22 cellular contexts compared by ENCODE assay signal in genomic region chr19:4841366-4841704, GRCh38. TPM values are rescaled to one million over a fixed set of nuclear protein-coding genes. Genes with fewer than 3 reads are reported as not detected.
A peak's percentile ranks its signal among the peaks of the same experiment; 100 is the strongest.
DNase-seq lines count a peak whose midpoint lies in the region; ATAC-seq, FAIRE-seq and TF ChIP-seq lines count a peak whose summit lies in the region.
"Had no signal": no experiment of that assay in that cellular context is flagged by ENCODE, and none has a peak within 500 bp of the region (broad histone marks: within the 10 kb centered on the region; RNA-seq: fewer than 3 reads in every experiment).

No MANE protein-coding gene starts in this region.

- no peaks in the 10 kb centered on the region for H3K79me1 ChIP-seq in trophoblast cell (ENCODE audit: low read length)

- H3K27me3 ChIP-seq in OCI-LY3 (ENCODE audit: low read depth, low read length) (no peaks in the 10 kb centered on the region), K562 (ENCODE audit: control insufficient read depth in 2 of 2, insufficient read depth in 2 of 2, low read length in 2 of 2) (no peaks in the 10 kb centered on the region), trophoblast cell (ENCODE audit: insufficient read depth, low read length) (no peaks in the 10 kb centered on the region)
- H3K27me3 ChIP-seq: ascending aorta had no signal

- H3K27me3 Mint-ChIP-seq in stimulated activated memory B cell treated with anti-CD40 and anti-IgM and Interleukin-4, amounts not matched to agents 10 μg/mL and 1 μg/mL and 100 μg/mL, for 72 hours = no peaks in the 10 kb centered on the region
- H3K27me3 Mint-ChIP-seq: progenitor cell of endocrine pancreas had no signal

- H3K4me3 Mint-ChIP-seq in stimulated activated memory B cell treated with anti-CD40 and anti-IgM and Interleukin-4, amounts not matched to agents 10 μg/mL and 1 μg/mL and 100 μg/mL, for 72 hours = peak overlapping the region; percentile 40
- H3K4me3 Mint-ChIP-seq: natural killer cell had no signal

- H4K8ac ChIP-seq in trophoblast cell (ENCODE audit: low read depth, low read length) = no peak overlapping the region

- H3K4me1 ChIP-seq in OCI-LY3 (ENCODE audit: low read length) (peaks cover 44% of the 10 kb centered on the region), K562 (replicated peaks in 1 of 2; ENCODE audit: control insufficient read depth in 2 of 2, insufficient read depth in 2 of 2, low read length in 2 of 2) (peaks cover 5 to 11% of the 10 kb centered on the region in 2 experiments; a peak in 4 of 5 replicates), trophoblast cell (ENCODE audit: control insufficient read depth in 1 of 2, insufficient read depth in 2 of 2, low read length in 2 of 2) (no peaks in the 10 kb centered on the region)
- H3K4me1 ChIP-seq: ascending aorta had no signal

- H2BK120ac ChIP-seq in trophoblast cell (ENCODE audit: insufficient read depth, low read length, poor library complexity) = no peak overlapping the region

- no peak for DNase-seq in activated naive CD4-positive, alpha-beta T cell treated with anti-CD3 and anti-CD28 coated beads, Interleukin-2, amount 50 U/mL, for 72 hours (ENCODE audit: low spot score in 2 of 2)
- DNase-seq in activated naive CD4-positive, alpha-beta T cell (lab: John Stamatoyannopoulos, UW) = no peak
- DNase-seq in K562 (ENCODE audit: extremely low read depth in 1 of 4, low spot score in 3 of 4) = no peak
- no peak for DNase-seq in HPDE6-E6E7 (ENCODE audit: extremely low spot score)
- no peak for DNase-seq in anterior cingulate cortex (lab: John Stamatoyannopoulos, UW)
- no peak for DNase-seq in trophoblast cell
- DNase-seq: activated CD4-positive, alpha-beta T cell treated with anti-CD3 and anti-CD28 coated beads for 4 hours; GDM1; hypothalamus; Karpas-422; natural killer cell; NCI-H524; Right ventricle myocardium superior; stimulated activated CD4-positive, alpha-beta T cell treated with anti-CD3 and anti-CD28 coated beads, Interleukin-4, amount 100 ng/mL, for 1 hour; substantia nigra; T-helper 9 cell had no signal

- H3K27ac ChIP-seq in OCI-LY3 (ENCODE audit: low read length) = peak overlapping the region; percentile 54
- peak overlapping the region; percentile 81 for H3K27ac ChIP-seq in K562 (ENCODE audit: extremely low read depth, low read depth, low read length)
- H3K27ac ChIP-seq in trophoblast cell (ENCODE audit: low read depth, low read length) = no peak overlapping the region
- H3K27ac ChIP-seq: ascending aorta had no signal

- ATAC-seq in activated naive CD4-positive, alpha-beta T cell treated with anti-CD3 and anti-CD28 coated beads, Interleukin-2, amount 50 U/mL, for 72 hours = no peak
- ATAC-seq in K562 = no peak
- no peak for ATAC-seq in stimulated activated memory B cell treated with anti-CD40 and anti-IgM and Interleukin-4, amounts not matched to agents 10 μg/mL and 1 μg/mL and 100 μg/mL, for 72 hours

- H4K91ac ChIP-seq in trophoblast cell (ENCODE audit: low read depth, low read length) = no peak overlapping the region

- no peak overlapping the region for H2AFZ ChIP-seq in OCI-LY3 (ENCODE audit: low read depth, low read length)
- peak overlapping the region; percentile 85 for H2AFZ ChIP-seq in K562 (ENCODE audit: low read depth, low read length)
- no peak overlapping the region for H2AFZ ChIP-seq in trophoblast cell (ENCODE audit: insufficient read depth, low read length, poor library complexity)

- TF ChIP-seq RAD21 in K562 (CRISPR knock-in tag; conservative IDR thresholded peaks at IDR 0.05 in 1 of 2, IDR thresholded peaks at IDR 0.05 in 1 of 2) = no peak

- peak overlapping the region; percentile 7 to 74 for H3K27ac Mint-ChIP-seq in activated naive CD4-positive, alpha-beta T cell treated with anti-CD3 and anti-CD28 coated beads, Interleukin-2, amount 50 U/mL, for 72 hours
- H3K27ac Mint-ChIP-seq in stimulated activated memory B cell treated with anti-CD40 and anti-IgM and Interleukin-4, amounts not matched to agents 10 μg/mL and 1 μg/mL and 100 μg/mL, for 72 hours = peak overlapping the region; percentile 64
- H3K27ac Mint-ChIP-seq: natural killer cell, progenitor cell of endocrine pancreas had no signal

- no peak overlapping the region for H3K18ac ChIP-seq in trophoblast cell (ENCODE audit: low read length)

- H3K4me3 ChIP-seq in OCI-LY3 (ENCODE audit: low read length) (peak overlapping the region; percentile 35), K562 (no peak overlapping the region), trophoblast cell (ENCODE audit: low read depth, low read length) (no peak overlapping the region)
- H3K4me3 ChIP-seq: ascending aorta, skin epidermis had no signal

- no peak for TF ChIP-seq EP300 in K562 (IDR thresholded peaks at IDR 0.05; ENCODE audit: low read length)

- FAIRE-seq in K562 (lab: Jason Lieb, UNC) = no peak
- FAIRE-seq: keratinocyte had no signal

- H3K4ac ChIP-seq in trophoblast cell (ENCODE audit: low read depth, low read length) = no peak overlapping the region

- H3K79me2 ChIP-seq in OCI-LY3 (ENCODE audit: low read length) (no peaks in the 10 kb centered on the region), K562 (ENCODE audit: control insufficient read depth, insufficient read depth, low read length) (no peaks in the 10 kb centered on the region; the same call in 2 of the 3 replicates), trophoblast cell (ENCODE audit: control insufficient read depth, insufficient read depth, low read length, poor library complexity) (no peaks in the 10 kb centered on the region)

- H3K9me1 ChIP-seq in K562 (ENCODE audit: control insufficient read depth, insufficient read depth, low read length) = peaks cover 5% of the 10 kb centered on the region

- H3K23ac ChIP-seq in trophoblast cell (ENCODE audit: low read length) = no peak overlapping the region

- no peak for TF ChIP-seq POLR2A in K562 (conservative IDR thresholded peaks at IDR 0.05)

- H3K4me1 Mint-ChIP-seq in stimulated activated memory B cell treated with anti-CD40 and anti-IgM and Interleukin-4, amounts not matched to agents 10 μg/mL and 1 μg/mL and 100 μg/mL, for 72 hours = peaks cover 18% of the 10 kb centered on the region

- H3K4me2 ChIP-seq in OCI-LY3 (ENCODE audit: low read length) (peak overlapping the region; percentile 64), K562 (ENCODE audit: insufficient read depth, low read length) (peak overlapping the region; percentile 64), trophoblast cell (ENCODE audit: low read length) (no peak overlapping the region)

- H2BK12ac ChIP-seq in trophoblast cell (ENCODE audit: low read length) = no peak overlapping the region

- H3K9me3 ChIP-seq in OCI-LY3 (ENCODE audit: insufficient read depth, low read length) (no peaks in the 10 kb centered on the region), K562 (replicated peaks; ENCODE audit: control insufficient read depth, insufficient read depth, low read depth, low read length) (no peaks in the 10 kb centered on the region), trophoblast cell (ENCODE audit: insufficient read depth, low read depth, low read length) (no peaks in the 10 kb centered on the region)
- H3K9me3 ChIP-seq: ascending aorta had no signal

- no peak overlapping the region for H4K12ac ChIP-seq in trophoblast cell (ENCODE audit: low read depth, low read length)

- no peaks in the 10 kb centered on the region for H3K9me3 Mint-ChIP-seq in activated naive CD4-positive, alpha-beta T cell treated with anti-CD3 and anti-CD28 coated beads, Interleukin-2, amount 50 U/mL, for 72 hours
- H3K9me3 Mint-ChIP-seq in stimulated activated memory B cell treated with anti-CD40 and anti-IgM and Interleukin-4, amounts not matched to agents 10 μg/mL and 1 μg/mL and 100 μg/mL, for 72 hours = no peaks in the 10 kb centered on the region
- H3K9me3 Mint-ChIP-seq: natural killer cell had no signal

- H2AK5ac ChIP-seq in trophoblast cell (ENCODE audit: low read length) = no peak overlapping the region

- WGBS in K562 (ENCODE audit: insufficient coverage, low coverage, missing lambda C conversion rate) = 62% methylated on average over 3 of the region's 7 CpGs
- WGBS in trophoblast cell (ENCODE audit: extremely low coverage, insufficient coverage, insufficient read length) = no CpG with 5 or more reads among the region's 7 CpGs

- no TSS peak for BruUV-seq in K562 (replicated peaks; lab: Mats Ljungman, UMichigan)

- intact Hi-C loops in K562 (cut with micrococcal nuclease) = no loop called here

- H3K9ac ChIP-seq in OCI-LY3 (ENCODE audit: low read length) (peak overlapping the region; percentile 26; the same call in 1 of the 2 replicates), K562 (ENCODE audit: insufficient read depth in 1 of 2, low read depth in 2 of 2, low read length in 2 of 2) (peak overlapping the region; percentile 53 to 80), trophoblast cell (ENCODE audit: low read length) (no peak overlapping the region)

- H3K36me3 ChIP-seq in OCI-LY3 (replicated peaks; ENCODE audit: low read depth, low read length) (peaks cover 39% of the 10 kb centered on the region), K562 (ENCODE audit: control insufficient read depth, insufficient read depth, low read length) (peaks cover 55% of the 10 kb centered on the region), trophoblast cell (ENCODE audit: control insufficient read depth in 1 of 2, insufficient read depth in 2 of 2, low read length in 2 of 2) (peaks cover 40 to 52% of the 10 kb centered on the region in 2 experiments)

- in situ Hi-C loops in K562 (cut with MboI) = no loop called here

- H3K36me3 Mint-ChIP-seq in activated naive CD4-positive, alpha-beta T cell treated with anti-CD3 and anti-CD28 coated beads, Interleukin-2, amount 50 U/mL, for 72 hours = peaks cover 0 to 6% of the 10 kb centered on the region in 2 donors
- peaks cover 52% of the 10 kb centered on the region for H3K36me3 Mint-ChIP-seq in stimulated activated memory B cell treated with anti-CD40 and anti-IgM and Interleukin-4, amounts not matched to agents 10 μg/mL and 1 μg/mL and 100 μg/mL, for 72 hours
- H3K36me3 Mint-ChIP-seq: natural killer cell had no signal

- CTCF ChIA-PET in K562 (lab: Yijun Ruan, JAX; ENCODE audit: low intra/inter-chr PET ratio) = no interaction called here

- H3K14ac ChIP-seq in trophoblast cell (ENCODE audit: low read length) = no peak overlapping the region

- H4K20me1 ChIP-seq in OCI-LY3 (ENCODE audit: insufficient read depth, low read length) (no peaks in the 10 kb centered on the region), K562 (replicated peaks; ENCODE audit: control insufficient read depth, insufficient read depth, low read length) (no peaks in the 10 kb centered on the region)

- TF ChIP-seq CTCF in OCI-LY3 (IDR thresholded peaks at IDR 0.05; ENCODE audit: low read depth, low read length) (no peak), K562 (IDR thresholded peaks at IDR 0.05 in 2 of 3, conservative IDR thresholded peaks at IDR 0.05 in 1 of 3; ENCODE audit: insufficient read depth in 2 of 3, low read depth in 1 of 3, low read length in 3 of 3) (no peak)

- POLR2A ChIA-PET in K562 (lab: Yijun Ruan, JAX) = no interaction called here

- no peak overlapping the region for H2BK5ac ChIP-seq in trophoblast cell (ENCODE audit: low read depth, low read length, poor library complexity)

RNA-seq across cellular contexts. Expression of gene TICAM1, which starts 9.8 kb away (rescaled TPM):
- 10 to 100 TPM; 18.8 to 27.5 TPM for total RNA-seq in activated naive CD4-positive, alpha-beta T cell treated with anti-CD3 and anti-CD28 coated beads, Interleukin-2, amount 50 U/mL, for 72 hours
- total RNA-seq in K562 (2011; cell fraction: chromatin; rRNA removed; ENCODE audit: low replicate concordance) = 3.7 and 10.7 TPM in 2 replicates
- total RNA-seq in K562 (2011; cell fraction: nucleolus; rRNA removed) = 4.2 and 4.7 TPM in 2 replicates
- total RNA-seq in K562 (2011; cell fraction: nucleoplasm; rRNA removed) = 2.7 and 3.1 TPM in 2 replicates
- total RNA-seq in K562 (2014; rRNA removed) (1.5 and 2.7 TPM in 2 replicates), K562 (2014; rRNA removed; fragmentation: Illumina TruSeq; extraction: Trizol) (0.77 and 0.98 TPM in 2 replicates), K562 (2015; rRNA removed; fragmentation: Illumina TruSeq; extraction: Trizol) (2.1 and 2.8 TPM in 2 replicates), K562 (2021) (11.5 and 11.6 TPM in 2 replicates)
- polyA plus RNA-seq in K562 (2011; rRNA removed) (0.47 and 1.2 TPM in 2 replicates), K562 (2014; fragmentation: Illumina TruSeq; extraction: Trizol) (3.1 and 7.1 TPM in 2 replicates), K562 (2014; fragmentation: Nextera tagmentation; extraction: Ambion mirVana) (under 1 TPM; 0.07 to 0.11 TPM), K562 (2014; rRNA removed) (4.7 and 5.7 TPM in 2 replicates)
- polyA plus RNA-seq in K562 (2011; cell fraction: cytosol; rRNA removed) = 1.2 and 1.9 TPM in 2 replicates
- polyA plus RNA-seq in K562 (2011; cell fraction: nucleus; rRNA removed) = 1.5 and 3.1 TPM in 2 replicates
- 6.6 and 8.4 TPM in 2 replicates for polyA plus RNA-seq in K562 (2012)
- polyA minus RNA-seq in K562 (2011; rRNA and poly(A)+ RNA removed) = 0.45 and 0.60 TPM in 2 replicates
- 4.6 and 6.3 TPM in 2 replicates for polyA minus RNA-seq in K562 (2011; cell fraction: cytosol; rRNA and poly(A)+ RNA removed)
- polyA minus RNA-seq in K562 (2011; cell fraction: nucleus; rRNA and poly(A)+ RNA removed) = 1.2 and 1.5 TPM in 2 replicates
- 7.5 and 7.6 TPM in 2 replicates for polyA plus RNA-seq in trophoblast cell (2013)

RNA-seq across cellular contexts. Expression of gene PLIN3, which starts 26.1 kb away (rescaled TPM):
- 10 to 100 TPM; 47.5 TPM for total RNA-seq in activated naive CD4-positive, alpha-beta T cell treated with anti-CD3 and anti-CD28 coated beads, Interleukin-2, amount 50 U/mL, for 72 hours
- 24.0 and 76.2 TPM in 2 replicates for total RNA-seq in K562 (2011; cell fraction: chromatin; rRNA removed; ENCODE audit: low replicate concordance)
- total RNA-seq in K562 (2011; cell fraction: nucleolus; rRNA removed) = 70.4 and 72.2 TPM in 2 replicates
- total RNA-seq in K562 (2011; cell fraction: nucleoplasm; rRNA removed) = 46.2 and 49.7 TPM in 2 replicates
- 68.9 and 91.1 TPM in 2 replicates for total RNA-seq in K562 (2014; rRNA removed)
- 21.5 and 22.0 TPM in 2 replicates for total RNA-seq in K562 (2014; rRNA removed; fragmentation: Illumina TruSeq; extraction: Trizol)
- total RNA-seq in K562 (2015; rRNA removed; fragmentation: Illumina TruSeq; extraction: Trizol) = 46.6 and 46.7 TPM in 2 replicates
- total RNA-seq in K562 (2021) = 75.1 and 75.6 TPM in 2 replicates
- 43.1 and 53.5 TPM in 2 replicates for polyA plus RNA-seq in K562 (2011; rRNA removed)
- 65.0 and 129 TPM in 2 replicates for polyA plus RNA-seq in K562 (2011; cell fraction: cytosol; rRNA removed)
- 17.0 and 20.6 TPM in 2 replicates for polyA plus RNA-seq in K562 (2011; cell fraction: nucleus; rRNA removed)
- polyA plus RNA-seq in K562 (2012) = 66.2 and 90.2 TPM in 2 replicates
- polyA plus RNA-seq in K562 (2014; fragmentation: Illumina TruSeq; extraction: Trizol) = 31.7 and 59.9 TPM in 2 replicates
- 1 to 10 TPM; 7.5 to 9.8 TPM for polyA plus RNA-seq in K562 (2014; fragmentation: Nextera tagmentation; extraction: Ambion mirVana)
- 52.2 and 56.2 TPM in 2 replicates for polyA plus RNA-seq in K562 (2014; rRNA removed)
- polyA minus RNA-seq in K562 (2011; rRNA and poly(A)+ RNA removed) = 21.0 and 30.6 TPM in 2 replicates
- polyA minus RNA-seq in K562 (2011; cell fraction: cytosol; rRNA and poly(A)+ RNA removed) = 76.4 and 106 TPM in 2 replicates
- polyA minus RNA-seq in K562 (2011; cell fraction: nucleus; rRNA and poly(A)+ RNA removed) = 25.3 and 38.5 TPM in 2 replicates
- polyA plus RNA-seq in trophoblast cell (2013) = 45.5 and 47.5 TPM in 2 replicates

RNA-seq across cellular contexts. Expression of gene FEM1A, which starts 49.8 kb away (rescaled TPM):
- 10 to 100 TPM in 1 of 2 donors, 1 to 10 TPM in 1; 9.3 to 11.4 TPM for total RNA-seq in activated naive CD4-positive, alpha-beta T cell treated with anti-CD3 and anti-CD28 coated beads, Interleukin-2, amount 50 U/mL, for 72 hours
- total RNA-seq in K562 (2011; cell fraction: chromatin; rRNA removed; ENCODE audit: low replicate concordance) = 7.0 and 21.1 TPM in 2 replicates
- total RNA-seq in K562 (2011; cell fraction: nucleolus; rRNA removed) = 19.5 and 24.3 TPM in 2 replicates
- 12.9 and 14.3 TPM in 2 replicates for total RNA-seq in K562 (2011; cell fraction: nucleoplasm; rRNA removed)
- 17.1 and 22.2 TPM in 2 replicates for total RNA-seq in K562 (2014; rRNA removed)
- total RNA-seq in K562 (2014; rRNA removed; fragmentation: Illumina TruSeq; extraction: Trizol) = 5.9 and 6.8 TPM in 2 replicates
- total RNA-seq in K562 (2015; rRNA removed; fragmentation: Illumina TruSeq; extraction: Trizol) = 10.4 and 10.9 TPM in 2 replicates
- total RNA-seq in K562 (2021) = 18.8 and 19.0 TPM in 2 replicates
- 3.9 and 5.1 TPM in 2 replicates for polyA plus RNA-seq in K562 (2011; rRNA removed)
- 4.3 and 9.5 TPM in 2 replicates for polyA plus RNA-seq in K562 (2011; cell fraction: cytosol; rRNA removed)
- polyA plus RNA-seq in K562 (2011; cell fraction: nucleus; rRNA removed) = 4.8 and 7.1 TPM in 2 replicates
- polyA plus RNA-seq in K562 (2012) = 0.79 and 0.89 TPM in 2 replicates
- polyA plus RNA-seq in K562 (2014; fragmentation: Illumina TruSeq; extraction: Trizol) = 6.3 and 8.2 TPM in 2 replicates
- polyA plus RNA-seq in K562 (2014; fragmentation: Nextera tagmentation; extraction: Ambion mirVana) = under 1 TPM; 0.08 to 0.11 TPM
- 10.2 and 10.7 TPM in 2 replicates for polyA plus RNA-seq in K562 (2014; rRNA removed)
- polyA minus RNA-seq in K562 (2011; rRNA and poly(A)+ RNA removed) = 7.0 and 7.7 TPM in 2 replicates
- polyA minus RNA-seq in K562 (2011; cell fraction: cytosol; rRNA and poly(A)+ RNA removed) = 10.6 and 11.6 TPM in 2 replicates
- 8.9 and 11.9 TPM in 2 replicates for polyA minus RNA-seq in K562 (2011; cell fraction: nucleus; rRNA and poly(A)+ RNA removed)
- polyA plus RNA-seq in trophoblast cell (2013) = 6.2 TPM in 2 replicates
